ENCODE assay signal across 16 cellular contexts in the genomic region with DNA sequence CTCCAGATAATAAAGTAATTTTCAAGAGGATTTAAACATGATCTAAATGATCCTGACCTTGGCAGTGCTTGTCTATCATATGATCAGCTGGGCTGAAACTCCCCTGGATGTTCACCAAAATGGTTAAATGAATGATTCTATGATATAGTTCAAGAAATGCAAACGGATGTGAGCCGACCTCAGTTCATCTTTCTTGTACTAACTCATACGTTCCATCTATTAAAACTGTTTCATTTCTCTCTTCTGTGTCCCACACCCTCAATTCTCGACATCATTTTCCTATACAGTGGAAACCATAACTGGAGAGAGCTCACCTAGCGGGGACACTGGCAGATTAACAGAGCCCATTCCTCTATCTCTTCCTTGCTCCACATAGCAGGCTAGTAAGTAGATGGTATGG.
DNase-seq lines count a peak whose midpoint lies in the region; ATAC-seq and TF ChIP-seq lines count a peak whose summit lies in the region.
"Had no signal": no experiment of that assay in that cellular context is flagged by ENCODE, and none has a peak within 500 bp of the region (broad histone marks: within the 10 kb centered on the region; RNA-seq: fewer than 3 reads in every experiment).

No MANE protein-coding gene starts in this region.

- no peak overlapping the region for H3K9ac ChIP-seq in KMS-11

- H3K9me3 ChIP-seq in naive thymus-derived CD4-positive, alpha-beta T cell (ENCODE audit: control insufficient read depth in 2 of 3, low read length in 3 of 3): no peaks in the 10 kb centered on the region
- no peaks in the 10 kb centered on the region for H3K9me3 ChIP-seq in breast epithelium
- H3K9me3 ChIP-seq: BE2C had no signal

- H3K4me1 Mint-ChIP-seq in natural killer cell treated with Interleukin-12 subunit alpha and Interleukin-12 subunit beta and Interleukin-15 and Interleukin-18, amount 100 ng/mL, for 72 hours (ENCODE audit: low read depth in 2 of 2): no peaks in the 10 kb centered on the region
- peaks cover 0 to 3% (median 0%) of the 10 kb centered on the region in 7 donors for H3K4me1 Mint-ChIP-seq in naive thymus-derived CD4-positive, alpha-beta T cell
- peaks cover 46% of the 10 kb centered on the region for H3K4me1 Mint-ChIP-seq in type B pancreatic cell (ENCODE audit: unreplicated experiment)

- no peak overlapping the region for H3K4me3 ChIP-seq in KMS-11 (IDR thresholded peaks at IDR 0.05; ENCODE audit: insufficient read depth, low read depth, low read length)
- H3K4me3 ChIP-seq in naive thymus-derived CD4-positive, alpha-beta T cell (ENCODE audit: low read length): no peak overlapping the region
- no peak overlapping the region for H3K4me3 ChIP-seq in breast epithelium

- H3K4me1 ChIP-seq in KMS-11 (ENCODE audit: low read depth, poor library complexity, severe bottlenecking) (peaks cover 86% of the 10 kb centered on the region), breast epithelium (peaks cover 0 to 2% of the 10 kb centered on the region in 2 donors)
- no peaks in the 10 kb centered on the region for H3K4me1 ChIP-seq in naive thymus-derived CD4-positive, alpha-beta T cell (ENCODE audit: control insufficient read depth in 2 of 2, insufficient read depth in 2 of 2, low read length in 2 of 2)
- H3K4me1 ChIP-seq: BE2C had no signal

- peak overlapping the region; percentile 39; the same call in 1 of the 2 replicates for H3K4me2 ChIP-seq in KMS-11

- no peak overlapping the region for H3K27ac Mint-ChIP-seq in natural killer cell treated with Interleukin-12 subunit alpha and Interleukin-12 subunit beta and Interleukin-15 and Interleukin-18, amount 100 ng/mL, for 72 hours
- no peak overlapping the region for H3K27ac Mint-ChIP-seq in naive thymus-derived CD4-positive, alpha-beta T cell
- H3K27ac Mint-ChIP-seq in type B pancreatic cell: no peak overlapping the region
- H3K27ac Mint-ChIP-seq: endodermal cell had no signal

- no peak for DNase-seq in natural killer cell treated with Interleukin-12 subunit alpha and Interleukin-12 subunit beta and Interleukin-15 and Interleukin-18, amount 100 ng/mL, for 72 hours (ENCODE audit: low spot score)
- DNase-seq in naive thymus-derived CD4-positive, alpha-beta T cell: no peak
- DNase-seq in type B pancreatic cell (ENCODE audit: extremely low spot score, unreplicated experiment): no peak
- no peak for DNase-seq in breast epithelium (ENCODE audit: low spot score in 2 of 2)
- DNase-seq: activated T-cell treated with anti-CD3 and anti-CD28 coated beads, Interleukin-2, amount 50 U/mL, for 4 hours; BE2C; endodermal cell; NCI-H1092; NCI-H748 treated with DMSO at 0.1 percent for 48 hours; SHP77 treated with DMSO at 0.1 percent for 48 hours; stimulated activated CD4-positive, alpha-beta T cell treated with anti-CD3 and anti-CD28 coated beads, Interleukin-12 subunit alpha, Interleukin-12 subunit beta, amount 100 ng/mL, for 4 hours had no signal

- H3K36me3 ChIP-seq in KMS-11 (ENCODE audit: insufficient read depth) (no peaks in the 10 kb centered on the region; the same call in 1 of the 2 replicates), breast epithelium (no peaks in the 10 kb centered on the region)
- H3K36me3 ChIP-seq in naive thymus-derived CD4-positive, alpha-beta T cell (ENCODE audit: control insufficient read depth in 2 of 3, insufficient read depth in 3 of 3, low read length in 3 of 3): no peaks in the 10 kb centered on the region

- H3K27me3 Mint-ChIP-seq in natural killer cell treated with Interleukin-12 subunit alpha and Interleukin-12 subunit beta and Interleukin-15 and Interleukin-18, amount 100 ng/mL, for 72 hours: no peaks in the 10 kb centered on the region
- no peaks in the 10 kb centered on the region for H3K27me3 Mint-ChIP-seq in naive thymus-derived CD4-positive, alpha-beta T cell
- no peaks in the 10 kb centered on the region for H3K27me3 Mint-ChIP-seq in type B pancreatic cell

- no peak overlapping the region for H2AFZ ChIP-seq in KMS-11 (ENCODE audit: low read depth)

- no peaks in the 10 kb centered on the region for H3K9me3 Mint-ChIP-seq in natural killer cell treated with Interleukin-12 subunit alpha and Interleukin-12 subunit beta and Interleukin-15 and Interleukin-18, amount 100 ng/mL, for 72 hours
- peaks cover 0 to 1% (median 0%) of the 10 kb centered on the region in 11 donors for H3K9me3 Mint-ChIP-seq in naive thymus-derived CD4-positive, alpha-beta T cell
- no peaks in the 10 kb centered on the region for H3K9me3 Mint-ChIP-seq in type B pancreatic cell
- H3K9me3 Mint-ChIP-seq: activated T-cell treated with anti-CD3 and anti-CD28 coated beads, Interleukin-2, amount 50 U/mL, for 4 hours; endodermal cell had no signal

- POLR2A ChIA-PET in naive thymus-derived CD4-positive, alpha-beta T cell (lab: Charles Lee): interaction anchor here (0.7 kb wide), 1 partner anchor 78 kb away, joined by 3 read pairs; no protein-coding TSS in a partner anchor

- H3K27me3 ChIP-seq in KMS-11 (ENCODE audit: insufficient read depth, low read depth) (no peaks in the 10 kb centered on the region), breast epithelium (no peaks in the 10 kb centered on the region)
- H3K27me3 ChIP-seq in naive thymus-derived CD4-positive, alpha-beta T cell (ENCODE audit: control insufficient read depth in 2 of 2, insufficient read depth in 2 of 2, low read length in 2 of 2): no peaks in the 10 kb centered on the region
- H3K27me3 ChIP-seq: BE2C had no signal

- ATAC-seq in GM18511 (IDR thresholded peaks at IDR 0.05; ENCODE audit: unreplicated experiment) (peak; percentile 63), GM21367 (IDR thresholded peaks at IDR 0.05; ENCODE audit: unreplicated experiment) (peak; percentile 69), HG02938 (IDR thresholded peaks at IDR 0.05; ENCODE audit: unreplicated experiment) (peak; percentile 60)
- no peak for ATAC-seq in natural killer cell treated with Interleukin-12 subunit alpha and Interleukin-12 subunit beta and Interleukin-15 and Interleukin-18, amount 100 ng/mL, for 72 hours
- no peak for ATAC-seq in naive thymus-derived CD4-positive, alpha-beta T cell
- ATAC-seq: activated T-cell treated with anti-CD3 and anti-CD28 coated beads, Interleukin-2, amount 50 U/mL, for 4 hours; left lobe of liver had no signal

- intact Hi-C loops in naive thymus-derived CD4-positive, alpha-beta T cell (cut with micrococcal nuclease): no loop called here
- intact Hi-C loops in breast epithelium (cut with DNase I; ENCODE audit: low total_unique reads): no loop called here

- no peaks in the 10 kb centered on the region for H3K36me3 Mint-ChIP-seq in natural killer cell treated with Interleukin-12 subunit alpha and Interleukin-12 subunit beta and Interleukin-15 and Interleukin-18, amount 100 ng/mL, for 72 hours
- no peaks in the 10 kb centered on the region for H3K36me3 Mint-ChIP-seq in naive thymus-derived CD4-positive, alpha-beta T cell
- H3K36me3 Mint-ChIP-seq in type B pancreatic cell: peaks cover 22% of the 10 kb centered on the region

- no peak overlapping the region for H3K4me3 Mint-ChIP-seq in natural killer cell treated with Interleukin-12 subunit alpha and Interleukin-12 subunit beta and Interleukin-15 and Interleukin-18, amount 100 ng/mL, for 72 hours
- H3K4me3 Mint-ChIP-seq in naive thymus-derived CD4-positive, alpha-beta T cell: no peak overlapping the region
- no peak overlapping the region for H3K4me3 Mint-ChIP-seq in type B pancreatic cell
- H3K4me3 Mint-ChIP-seq: activated T-cell treated with anti-CD3 and anti-CD28 coated beads, Interleukin-2, amount 50 U/mL, for 4 hours; endodermal cell had no signal

- TF ChIP-seq CTCF in KMS-11 (conservative IDR thresholded peaks at IDR 0.05; ENCODE audit: low read depth, low read length) (no peak), type B pancreatic cell (conservative IDR thresholded peaks at IDR 0.05) (no peak), breast epithelium (IDR thresholded peaks at IDR 0.05) (no peak)

- no peak for TF ChIP-seq POLR2A in breast epithelium (IDR thresholded peaks at IDR 0.05)

- CTCF ChIA-PET in naive thymus-derived CD4-positive, alpha-beta T cell (lab: Charles Lee): no interaction called here

- H4K20me1 ChIP-seq in KMS-11 (ENCODE audit: insufficient read depth): no peaks in the 10 kb centered on the region

- peak overlapping the region; percentile 22; the same call in 1 of the 2 replicates for H3K27ac ChIP-seq in KMS-11
- H3K27ac ChIP-seq in naive thymus-derived CD4-positive, alpha-beta T cell (ENCODE audit: low read depth, low read length): no peak overlapping the region
- peak overlapping the region in 1 of 2 donors; percentile 61 for H3K27ac ChIP-seq in breast epithelium

- H3K79me2 ChIP-seq in KMS-11 (ENCODE audit: insufficient read depth, low read depth): peaks cover 7% of the 10 kb centered on the region

Comparison
In these comparisons a context has a peak if more than half of its experiments do, and no peak if none do; other contexts are left out.
1. ATAC-seq: peak in GM18511 (single experiment), GM21367 (single experiment) and HG02938 (single experiment); none in natural killer cell treated with Interleukin-12 subunit alpha and Interleukin-12 subunit beta and Interleukin-15 and Interleukin-18, amount 100 ng/mL, for 72 hours (0 of 2) and naive thymus-derived CD4-positive, alpha-beta T cell (single experiment).